ENCODE assay signal across 8 cellular contexts in the genomic region with DNA sequence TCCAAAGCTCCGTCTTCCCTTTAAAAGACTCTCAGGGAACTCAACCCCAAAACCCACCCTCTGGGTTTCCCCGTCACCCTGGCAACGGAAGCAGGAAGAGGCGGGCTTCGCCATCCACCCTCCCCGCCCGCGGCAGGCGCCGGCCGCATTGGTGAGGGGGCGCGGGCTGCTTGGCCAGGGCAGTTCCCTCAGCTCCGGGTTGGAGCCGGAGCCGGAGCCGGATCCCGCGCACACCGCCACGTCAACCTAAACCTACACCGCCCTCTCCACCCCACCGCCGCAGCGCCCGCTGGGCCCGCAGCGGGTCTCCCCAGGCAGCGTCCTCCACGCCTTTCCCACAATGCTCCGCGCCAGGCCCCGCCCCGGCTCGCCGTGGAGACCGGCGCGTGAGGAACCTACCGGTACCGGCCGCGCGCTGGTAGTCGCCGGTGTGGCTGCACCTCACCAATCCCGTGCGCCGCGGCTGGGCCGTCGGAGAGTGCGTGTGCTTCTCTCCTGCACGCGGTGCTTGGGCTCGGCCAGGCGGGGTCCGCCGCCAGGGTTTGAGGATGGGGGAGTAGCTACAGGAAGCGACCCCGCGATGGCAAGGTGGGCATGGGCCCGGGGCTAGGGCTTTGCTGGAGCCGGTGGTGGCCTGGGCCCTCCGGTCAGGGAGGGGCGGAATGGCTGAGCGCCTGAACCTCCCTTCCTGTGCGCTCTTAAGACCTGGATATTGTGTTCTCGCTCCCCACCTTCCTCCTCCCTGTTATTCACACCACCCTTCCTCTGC. TPM values are rescaled to one million over a fixed set of nuclear protein-coding genes. Genes with fewer than 3 reads are reported as not detected.
DNase-seq lines count a peak whose midpoint lies in the region; ATAC-seq, FAIRE-seq and TF ChIP-seq lines count a peak whose summit lies in the region.

A gene with protein sequence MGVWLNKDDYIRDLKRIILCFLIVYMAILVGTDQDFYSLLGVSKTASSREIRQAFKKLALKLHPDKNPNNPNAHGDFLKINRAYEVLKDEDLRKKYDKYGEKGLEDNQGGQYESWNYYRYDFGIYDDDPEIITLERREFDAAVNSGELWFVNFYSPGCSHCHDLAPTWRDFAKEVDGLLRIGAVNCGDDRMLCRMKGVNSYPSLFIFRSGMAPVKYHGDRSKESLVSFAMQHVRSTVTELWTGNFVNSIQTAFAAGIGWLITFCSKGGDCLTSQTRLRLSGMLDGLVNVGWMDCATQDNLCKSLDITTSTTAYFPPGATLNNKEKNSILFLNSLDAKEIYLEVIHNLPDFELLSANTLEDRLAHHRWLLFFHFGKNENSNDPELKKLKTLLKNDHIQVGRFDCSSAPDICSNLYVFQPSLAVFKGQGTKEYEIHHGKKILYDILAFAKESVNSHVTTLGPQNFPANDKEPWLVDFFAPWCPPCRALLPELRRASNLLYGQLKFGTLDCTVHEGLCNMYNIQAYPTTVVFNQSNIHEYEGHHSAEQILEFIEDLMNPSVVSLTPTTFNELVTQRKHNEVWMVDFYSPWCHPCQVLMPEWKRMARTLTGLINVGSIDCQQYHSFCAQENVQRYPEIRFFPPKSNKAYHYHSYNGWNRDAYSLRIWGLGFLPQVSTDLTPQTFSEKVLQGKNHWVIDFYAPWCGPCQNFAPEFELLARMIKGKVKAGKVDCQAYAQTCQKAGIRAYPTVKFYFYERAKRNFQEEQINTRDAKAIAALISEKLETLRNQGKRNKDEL (plus strand): TSS at position 362 of the 769 bp plus-strand sequence. CDS start 1,830 bp downstream, outside the sequence.

- peaks cover 9% of the 10 kb centered on the region; the same call in 1 of the 2 replicates for H3K79me2 ChIP-seq in OCI-LY1 (ENCODE audit: insufficient read depth, low read length)

- TF ChIP-seq CTCF in D721Med (IDR thresholded peaks at IDR 0.05; ENCODE audit: insufficient read depth, missing control alignments) (no peak), OCI-LY1 (IDR thresholded peaks at IDR 0.05; ENCODE audit: low read length) (no peak), epithelial cell of proximal tubule (conservative IDR thresholded peaks at IDR 0.05; ENCODE audit: low read depth, low read length) (no peak)

- peak; percentile 86 for ATAC-seq in GM21390 (IDR thresholded peaks at IDR 0.05; ENCODE audit: unreplicated experiment)

- H3K9me2 ChIP-seq in OCI-LY1 (ENCODE audit: low read depth, low read length), result no peaks in the 10 kb centered on the region

- no peaks in the 10 kb centered on the region for H3K9me3 ChIP-seq in OCI-LY1 (ENCODE audit: low read length)

- peak within 1 kb of the TSS; percentile 94 for H2AFZ ChIP-seq in OCI-LY1 (ENCODE audit: low read length)

- peaks cover 18% of the 10 kb centered on the region for H3K36me3 ChIP-seq in OCI-LY1 (ENCODE audit: insufficient read depth, low read length)

- H3F3A ChIP-seq in OCI-LY1 (ENCODE audit: insufficient read depth, low read length), result 0 out of 2 replicates have a peak, but pooled peaks cover 5% of the 10 kb centered on the region

- no peak for FAIRE-seq in D721Med (lab: Jason Lieb, UNC)

- H3K4me1 ChIP-seq in OCI-LY1 (ENCODE audit: insufficient read depth, low read length, severe bottlenecking), result peaks cover 40% of the 10 kb centered on the region

- H3K4me2 ChIP-seq in OCI-LY1 (ENCODE audit: low read length), result peak within 1 kb of the TSS; percentile 96

- H3K4me3 ChIP-seq in OCI-LY1 (ENCODE audit: low read depth, low read length, poor library complexity, severe bottlenecking) (peak within 1 kb of the TSS; percentile 79), epithelial cell of proximal tubule (ENCODE audit: low read depth, low read length) (peak within 1 kb of the TSS; percentile 93)

- H3K27ac ChIP-seq in OCI-LY1 (ENCODE audit: low read depth, low read length, poor library complexity, severe bottlenecking), result peak within 1 kb of the TSS; percentile 90

- no peaks in the 10 kb centered on the region for H3K27me3 ChIP-seq in OCI-LY1 (ENCODE audit: insufficient read depth, low read length)

- DNase-seq in D721Med (ENCODE audit: insufficient read length, low spot score) (peak; percentile 70), HUDEP-2 (lab: John Stamatoyannopoulos, UW; ENCODE audit: unreplicated experiment in 76 of 76) (peak in 75 of 76 experiments; percentile 2 to 84 (median 66)), activated T-cell treated with anti-CD3 and anti-CD28 coated beads for 24 hours (ENCODE audit: low read depth) (peak; percentile 80), epithelial cell of proximal tubule (ENCODE audit: low read depth) (peak; percentile 44), mucosa of gallbladder (ENCODE audit: low spot score) (peak; percentile 87)
- DNase-seq in stimulated activated CD8-positive, alpha-beta memory T cell treated with anti-CD3 and anti-CD28 coated beads, Interleukin-4, amount 100 ng/mL, for 4 hours (ENCODE audit: low read depth in 2 of 2, low spot score in 1 of 2), result peak; percentile 71 to 77

- H3K9ac ChIP-seq in OCI-LY1 (ENCODE audit: low read length), result peak within 1 kb of the TSS; percentile 79

- no peaks in the 10 kb centered on the region for H4K20me1 ChIP-seq in OCI-LY1 (ENCODE audit: insufficient read depth, low read length)

RNA-seq across cellular contexts. Expression of the gene that starts here (rescaled TPM):
- total RNA-seq in epithelial cell of proximal tubule (89.5 and 99.7 TPM in 2 replicates), mucosa of gallbladder (120 TPM)

Comparison
In these comparisons a context has a peak if more than half of its experiments do, and no peak if none do; other contexts are left out.
1. Peak in every context shown above with its lines: DNase-seq, ATAC-seq, H3K4me3 ChIP-seq and H3K27ac ChIP-seq.